In genomic region chr9:131234799-131235479, GRCh38 we compare ENCODE assay signal across 19 cellular contexts. TPM values are rescaled to one million over a fixed set of nuclear protein-coding genes. Genes with fewer than 3 reads are reported as not detected.
DNase-seq lines count a peak whose midpoint lies in the region; ATAC-seq and TF ChIP-seq lines count a peak whose summit lies in the region.
"Had no signal": no experiment of that assay in that cellular context is flagged by ENCODE, and none has a peak within 500 bp of the region (broad histone marks: within the 10 kb centered on the region; RNA-seq: fewer than 3 reads in every experiment).

No MANE protein-coding gene starts in this region.

- no TSS peak for BruUV-seq in PC-9 (replicated peaks; lab: Mats Ljungman, UMichigan)

- peaks cover 39 to 98% (median 71%) of the 10 kb centered on the region in 10 experiments for H3K4me1 ChIP-seq in BLaER1 treated with 17β-estradiol and CSF1 and Interleukin-3, amounts not matched to agents 10 nM and 100 nM
- H3K4me1 ChIP-seq in CD8-positive, alpha-beta T cell (ENCODE audit: insufficient read depth, low read length), result peaks cover 41% of the 10 kb centered on the region
- H3K4me1 ChIP-seq in naive thymus-derived CD4-positive, alpha-beta T cell (ENCODE audit: control insufficient read depth in 2 of 2, insufficient read depth in 2 of 2, low read length in 2 of 2), result peaks cover 42 to 43% of the 10 kb centered on the region in 2 donors
- no peaks in the 10 kb centered on the region for H3K4me1 ChIP-seq in PC-9 (replicated peaks; ENCODE audit: insufficient read depth)

- peaks cover 6% of the 10 kb centered on the region for H3F3A ChIP-seq in PC-9 (ENCODE audit: insufficient read depth, low read depth)

- intact Hi-C loops in CD8-positive, alpha-beta T cell (cut with DNase I, micrococcal nuclease), result no loop called here
- intact Hi-C loops in Right ventricle myocardium inferior (cut with DNase I), result loop anchor here (5.0 kb wide), 2 partner anchors 53 to 102 kb away; no protein-coding TSS in a partner anchor
- intact Hi-C loops in naive thymus-derived CD4-positive, alpha-beta T cell (cut with micrococcal nuclease), result loop anchor here (5.0 kb wide), 2 partner anchors 43 to 58 kb away; no protein-coding TSS in a partner anchor
- intact Hi-C loops in PC-9 (cut with micrococcal nuclease; ENCODE audit: unreplicated experiment), result no loop called here

- no peak overlapping the region for H3K4me3 ChIP-seq in BLaER1 treated with 17β-estradiol and CSF1 and Interleukin-3, amounts not matched to agents 10 nM and 100 nM
- no peak overlapping the region for H3K4me3 ChIP-seq in CD8-positive, alpha-beta T cell (ENCODE audit: low read depth, low read length)
- H3K4me3 ChIP-seq in naive thymus-derived CD4-positive, alpha-beta T cell (ENCODE audit: low read length), result no peak overlapping the region
- H3K4me3 ChIP-seq in PC-9, result no peak overlapping the region
- H3K4me3 ChIP-seq: SK-N-MC, stomach, upper lobe of left lung had no signal

- H3K79me2 ChIP-seq in PC-9 (ENCODE audit: low read depth), result no peaks in the 10 kb centered on the region

- no peaks in the 10 kb centered on the region for H3K9me3 ChIP-seq in BLaER1 treated with 17β-estradiol and CSF1 and Interleukin-3, amounts not matched to agents 10 nM and 100 nM (replicated peaks in 1 of 11)
- no peaks in the 10 kb centered on the region for H3K9me3 ChIP-seq in CD8-positive, alpha-beta T cell (ENCODE audit: low read length)
- no peaks in the 10 kb centered on the region for H3K9me3 ChIP-seq in naive thymus-derived CD4-positive, alpha-beta T cell (ENCODE audit: control insufficient read depth in 2 of 3, low read length in 3 of 3)
- H3K9me3 ChIP-seq in PC-9 (ENCODE audit: insufficient read depth, low read depth), result no peaks in the 10 kb centered on the region
- H3K9me3 ChIP-seq: stomach, upper lobe of left lung had no signal

- no peaks in the 10 kb centered on the region for H3K27me3 Mint-ChIP-seq in CD8-positive, alpha-beta T cell (ENCODE audit: low read depth)
- H3K27me3 Mint-ChIP-seq in naive thymus-derived CD4-positive, alpha-beta T cell, result no peaks in the 10 kb centered on the region

- POLR2A ChIA-PET in CD8-positive, alpha-beta T cell (lab: Charles Lee), result interaction anchor here (0.7 to 1.6 kb wide), 3 partner anchors 21 to 42 kb away, joined by 3 to 6 read pairs (median 4); partner anchors contain the start of gene FAM78A
- POLR2A ChIA-PET in naive thymus-derived CD4-positive, alpha-beta T cell (lab: Charles Lee), result interaction anchor here (0.7 to 9.2 kb wide), 5 partner anchors 19 to 110 kb away, joined by 3 to 132 read pairs (median 50); partner anchors contain the start of genes FAM78A and NUP214
- POLR2A ChIA-PET in PC-9 (lab: Charles Lee; ENCODE audit: unreplicated experiment), result interaction anchor here (0.6 to 0.7 kb wide), 3 partner anchors 27 to 204 kb away, joined by 3 to 4 read pairs (median 4); no protein-coding TSS in a partner anchor

- H3K9me2 ChIP-seq in PC-9 (ENCODE audit: insufficient read depth), result no peaks in the 10 kb centered on the region

- H3K27me3 ChIP-seq in BLaER1 treated with 17β-estradiol and CSF1 and Interleukin-3, amounts not matched to agents 10 nM and 100 nM, result no peaks in the 10 kb centered on the region
- no peaks in the 10 kb centered on the region for H3K27me3 ChIP-seq in CD8-positive, alpha-beta T cell (ENCODE audit: insufficient read depth, low read length)
- H3K27me3 ChIP-seq in naive thymus-derived CD4-positive, alpha-beta T cell (ENCODE audit: control insufficient read depth in 2 of 2, insufficient read depth in 2 of 2, low read length in 2 of 2), result no peaks in the 10 kb centered on the region
- H3K27me3 ChIP-seq in PC-9 (ENCODE audit: insufficient read depth, low read depth), result no peaks in the 10 kb centered on the region
- H3K27me3 ChIP-seq: upper lobe of left lung had no signal

- H2AFZ ChIP-seq in PC-9, result no peak overlapping the region

- TF ChIP-seq CTCF in CD8-positive, alpha-beta T cell (IDR thresholded peaks at IDR 0.05), result no peak
- TF ChIP-seq CTCF in PC-9 (conservative IDR thresholded peaks at IDR 0.05), result no peak

- peaks cover 53 to 68% (median 60%) of the 10 kb centered on the region in 11 experiments for H3K36me3 ChIP-seq in BLaER1 treated with 17β-estradiol and CSF1 and Interleukin-3, amounts not matched to agents 10 nM and 100 nM
- H3K36me3 ChIP-seq in CD8-positive, alpha-beta T cell (ENCODE audit: insufficient read depth, low read length), result peaks cover 13% of the 10 kb centered on the region
- H3K36me3 ChIP-seq in naive thymus-derived CD4-positive, alpha-beta T cell (ENCODE audit: control insufficient read depth in 2 of 3, insufficient read depth in 3 of 3, low read length in 3 of 3), result peaks cover 0 to 45% (median 5%) of the 10 kb centered on the region in 3 experiments
- 0 out of 2 replicates have a peak, but pooled peaks cover 8% of the 10 kb centered on the region for H3K36me3 ChIP-seq in PC-9 (ENCODE audit: low read depth)

- peak overlapping the region in 10 of 11 experiments; percentile 28 to 97 (median 95); a peak in 19 of 22 replicates for H3K4me2 ChIP-seq in BLaER1 treated with 17β-estradiol and CSF1 and Interleukin-3, amounts not matched to agents 10 nM and 100 nM
- no peak overlapping the region for H3K4me2 ChIP-seq in PC-9

- peaks cover 0 to 31% (median 0%) of the 10 kb centered on the region in 11 experiments; a peak in 5 of 22 replicates for H4K20me1 ChIP-seq in BLaER1 treated with 17β-estradiol and CSF1 and Interleukin-3, amounts not matched to agents 10 nM and 100 nM
- no peaks in the 10 kb centered on the region for H4K20me1 ChIP-seq in PC-9 (ENCODE audit: insufficient read depth)

- no peak overlapping the region for H3K4me3 Mint-ChIP-seq in CD8-positive, alpha-beta T cell
- H3K4me3 Mint-ChIP-seq in naive thymus-derived CD4-positive, alpha-beta T cell, result no peak overlapping the region

- H3K27ac Mint-ChIP-seq in CD8-positive, alpha-beta T cell, result peak overlapping the region; percentile 81
- H3K27ac Mint-ChIP-seq in naive thymus-derived CD4-positive, alpha-beta T cell, result peak overlapping the region in 6 of 9 donors; percentile 32 to 86 (median 66)

- DNase-seq in CD8-positive, alpha-beta T cell, result no peak
- DNase-seq in Right ventricle myocardium inferior (ENCODE audit: missing footprints), result no peak
- no peak for DNase-seq in naive thymus-derived CD4-positive, alpha-beta T cell
- DNase-seq in SHP77 treated with DMSO at 0.1 percent for 48 hours (lab: John Stamatoyannopoulos, UW), result no peak
- DNase-seq in NCI-H146 treated with DMSO at 0.1 percent for 48 hours (lab: John Stamatoyannopoulos, UW; ENCODE audit: unreplicated experiment), result no peak
- no peak for DNase-seq in KG1 (lab: John Stamatoyannopoulos, UW)
- DNase-seq in PC-9, result no peak
- DNase-seq: activated gamma-delta T cell; anterior cingulate cortex; Calu3; glutamatergic neuron; NCI-H1105 treated with DMSO at 0.1 percent for 48 hours; NCI-H526; stimulated activated CD4-positive, alpha-beta T cell treated with anti-CD3 and anti-CD28 coated beads, Interleukin-2, amount 100 ng/mL, for 24 hours; stomach; T1000; upper lobe of left lung had no signal

- no peaks in the 10 kb centered on the region for H3K9me3 Mint-ChIP-seq in CD8-positive, alpha-beta T cell
- no peaks in the 10 kb centered on the region for H3K9me3 Mint-ChIP-seq in naive thymus-derived CD4-positive, alpha-beta T cell

- H3K27ac ChIP-seq in BLaER1 treated with 17β-estradiol and CSF1 and Interleukin-3, amounts not matched to agents 10 nM and 100 nM, result peak overlapping the region in 5 of 11 experiments; percentile 11 to 97 (median 92); a peak in 8 of 22 replicates
- no peak overlapping the region for H3K27ac ChIP-seq in CD8-positive, alpha-beta T cell (ENCODE audit: low read depth, low read length)
- no peak overlapping the region for H3K27ac ChIP-seq in naive thymus-derived CD4-positive, alpha-beta T cell (ENCODE audit: low read depth, low read length)
- no peak overlapping the region for H3K27ac ChIP-seq in PC-9
- H3K27ac ChIP-seq: SK-N-MC had no signal

- no peak for ATAC-seq in CD8-positive, alpha-beta T cell
- peak; percentile 67 for ATAC-seq in Right ventricle myocardium inferior
- ATAC-seq in naive thymus-derived CD4-positive, alpha-beta T cell, result no peak

- H3K9ac ChIP-seq in BLaER1 treated with 17β-estradiol and CSF1 and Interleukin-3, amounts not matched to agents 10 nM and 100 nM, result peak overlapping the region in 6 of 11 experiments; percentile 8 to 45 (median 20); a peak in 6 of 22 replicates

- peaks cover 37% of the 10 kb centered on the region for H3K4me1 Mint-ChIP-seq in CD8-positive, alpha-beta T cell (ENCODE audit: low read depth)
- peaks cover 25 to 60% (median 43%) of the 10 kb centered on the region in 7 donors for H3K4me1 Mint-ChIP-seq in naive thymus-derived CD4-positive, alpha-beta T cell

- peaks cover 39% of the 10 kb centered on the region for H3K36me3 Mint-ChIP-seq in CD8-positive, alpha-beta T cell
- peaks cover 10 to 33% (median 21%) of the 10 kb centered on the region in 5 donors for H3K36me3 Mint-ChIP-seq in naive thymus-derived CD4-positive, alpha-beta T cell

- CTCF ChIA-PET in CD8-positive, alpha-beta T cell (lab: Charles Lee), result interaction anchor here (0.6 to 1.6 kb wide), 6 partner anchors 16 to 102 kb away, joined by 3 to 6 read pairs (median 4); no protein-coding TSS in a partner anchor
- CTCF ChIA-PET in naive thymus-derived CD4-positive, alpha-beta T cell (lab: Charles Lee), result interaction anchor here (0.8 to 1.5 kb wide), 4 partner anchors 32 to 101 kb away, joined by 3 to 4 read pairs (median 3); no protein-coding TSS in a partner anchor
- CTCF ChIA-PET in PC-9 (lab: Charles Lee), result no interaction called here

RNA-seq across cellular contexts. Expression of gene FAM78A, which starts 41.4 kb away (rescaled TPM):
- total RNA-seq in CD8-positive, alpha-beta T cell, result 10 to 100 TPM; 44.0 to 44.2 TPM
- total RNA-seq in Right ventricle myocardium inferior (62.9 TPM), PC-9 (2021) (1.3 and 1.6 TPM in 2 replicates)
- 100 to 1,000 TPM in 3 of 5 experiments, 10 to 100 TPM in 2; 64.6 to 114 (median 104) TPM for total RNA-seq in naive thymus-derived CD4-positive, alpha-beta T cell
- polyA plus RNA-seq in naive thymus-derived CD4-positive, alpha-beta T cell, result 10 to 100 TPM; 10.5 to 24.8 TPM
- total RNA-seq: Calu3 had no signal

RNA-seq across cellular contexts. Expression of gene PLPP7, which starts 54.6 kb away (rescaled TPM):
- total RNA-seq in CD8-positive, alpha-beta T cell, result not detected
- 107 TPM for total RNA-seq in Right ventricle myocardium inferior
- under 1 TPM in 4 of 5 experiments, not detected in 1; 0.12 to 0.24 (median 0.14) TPM for total RNA-seq in naive thymus-derived CD4-positive, alpha-beta T cell
- polyA plus RNA-seq in naive thymus-derived CD4-positive, alpha-beta T cell, result under 1 TPM; 0.24 to 0.71 TPM
- total RNA-seq in PC-9 (2021), result not detected in 2 replicates
- total RNA-seq: Calu3 had no signal

Comparison
In these comparisons a context has a peak if more than half of its experiments do, and no peak if none do; other contexts are left out.
1. RNA of gene FAM78A, which starts 41.4 kb away (total RNA-seq): 64.6 to 114 TPM in naive thymus-derived CD4-positive, alpha-beta T cell, 62.9 TPM in Right ventricle myocardium inferior (single experiment) and 44.0 to 44.2 TPM in CD8-positive, alpha-beta T cell; 1.3 to 1.6 TPM in PC-9; every median in the first group is over 10 times any median in the second.
2. RNA of gene PLPP7, which starts 54.6 kb away (total RNA-seq): 107 TPM in Right ventricle myocardium inferior (single experiment); 0.12 to 0.24 TPM in naive thymus-derived CD4-positive, alpha-beta T cell, not detected in PC-9 and not detected in CD8-positive, alpha-beta T cell; every median in the first group is over 10 times any median in the second.
3. intact Hi-C loops: an anchor here in Right ventricle myocardium inferior (5.0 kb wide) and naive thymus-derived CD4-positive, alpha-beta T cell (5.0 kb wide); none called in CD8-positive, alpha-beta T cell and PC-9.